Comparison of ENCODE assay signal across 23 cellular contexts in the genomic region with DNA sequence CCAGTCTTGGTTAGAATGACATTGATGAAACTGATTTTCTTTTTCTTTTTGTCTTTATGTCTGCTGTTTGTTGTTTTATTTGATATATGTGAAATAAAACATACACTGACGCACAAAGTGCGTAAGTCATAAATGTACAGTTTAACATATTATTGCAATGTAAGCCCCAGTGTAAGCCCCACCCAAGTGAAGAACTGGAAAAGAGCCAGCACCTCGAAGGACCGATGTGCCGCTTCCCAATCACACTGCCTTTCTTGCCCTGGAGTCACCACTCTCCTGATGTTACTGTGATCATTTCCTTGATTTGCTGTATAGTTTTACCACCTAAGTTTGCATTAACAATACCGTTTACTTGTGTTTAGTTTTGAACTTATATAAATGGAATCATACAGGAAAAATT.
"Had no signal": no experiment of that assay in that cellular context is flagged by ENCODE, and none has a peak within 500 bp of the region (broad histone marks: within the 10 kb centered on the region; RNA-seq: fewer than 3 reads in every experiment).

No MANE protein-coding gene starts in this region.

- H3K27ac ChIP-seq: epithelial cell of prostate, gastrocnemius medialis, left lung, neutrophil, testis, tibial artery, upper lobe of left lung had no signal

- H3K4me3 ChIP-seq: gastrocnemius medialis, left lung, pancreas, testis, tibial artery, upper lobe of left lung had no signal

- DNase-seq: effector CD8-positive, alpha-beta T cell; endodermal cell; foreskin fibroblast; gastrocnemius medialis; head of caudate nucleus; kidney; left lung; mesenchymal stem cell; naive thymus-derived CD4-positive, alpha-beta T cell; pancreas; stimulated activated CD4-positive, alpha-beta T cell treated with anti-CD3 and anti-CD28 coated beads, Interleukin-4, amount 100 ng/mL, for 4 hours; stimulated activated naive CD8-positive, alpha-beta T cell treated with anti-CD3 and anti-CD28 coated beads, Interleukin-15, Interleukin-2, amounts not matched to agents 100 U/mL and 50 U/mL, for 24 hours; substantia nigra; testis; tibial artery; upper lobe of left lung had no signal

- H3K4me1 ChIP-seq: gastrocnemius medialis, left lung, upper lobe of left lung had no signal

- H3K27me3 Mint-ChIP-seq: dendritic cell treated with granulocyte-macrophage colony-stimulating factor and Interleukin-4, amounts not matched to agents 40 ng/mL and 50 ng/mL, for 4 days had no signal

- H3K4me3 Mint-ChIP-seq: dendritic cell treated with granulocyte-macrophage colony-stimulating factor and Interleukin-4, amounts not matched to agents 40 ng/mL and 50 ng/mL, for 4 days; endodermal cell; mesothelial cell of epicardium; naive thymus-derived CD4-positive, alpha-beta T cell; stimulated activated memory B cell treated with anti-CD40 and anti-IgM and Interleukin-4, amounts not matched to agents 10 μg/mL and 1 μg/mL and 100 μg/mL, for 72 hours had no signal

- H3K36me3 Mint-ChIP-seq: mesothelial cell of epicardium; stimulated activated memory B cell treated with anti-CD40 and anti-IgM and Interleukin-4, amounts not matched to agents 10 μg/mL and 1 μg/mL and 100 μg/mL, for 72 hours had no signal

- H3K27me3 ChIP-seq: gastrocnemius medialis, left lung, neutrophil, pancreas, testis, tibial artery, upper lobe of left lung had no signal

- H3K9me3 ChIP-seq: gastrocnemius medialis, left lung, neutrophil, pancreas, testis, tibial artery, upper lobe of left lung had no signal

- H3K36me3 ChIP-seq: gastrocnemius medialis, left lung, neutrophil, pancreas, tibial artery, upper lobe of left lung had no signal

- H3K4me1 Mint-ChIP-seq: endodermal cell; stimulated activated memory B cell treated with anti-CD40 and anti-IgM and Interleukin-4, amounts not matched to agents 10 μg/mL and 1 μg/mL and 100 μg/mL, for 72 hours had no signal

- H3K27ac Mint-ChIP-seq: dendritic cell treated with granulocyte-macrophage colony-stimulating factor and Interleukin-4, amounts not matched to agents 40 ng/mL and 50 ng/mL, for 4 days; endodermal cell; mesothelial cell of epicardium; naive thymus-derived CD4-positive, alpha-beta T cell; stimulated activated memory B cell treated with anti-CD40 and anti-IgM and Interleukin-4, amounts not matched to agents 10 μg/mL and 1 μg/mL and 100 μg/mL, for 72 hours had no signal

- ATAC-seq: esophagus mucosa; gastrocnemius medialis; left lung; naive thymus-derived CD4-positive, alpha-beta T cell; sciatic nerve; stimulated activated memory B cell treated with anti-CD40 and anti-IgM and Interleukin-4, amounts not matched to agents 10 μg/mL and 1 μg/mL and 100 μg/mL, for 72 hours; stimulated activated naive CD8-positive, alpha-beta T cell treated with anti-CD3 and anti-CD28 coated beads, Interleukin-15, Interleukin-2, amounts not matched to agents 100 U/mL and 50 U/mL, for 24 hours had no signal

- H3K9me3 Mint-ChIP-seq: endodermal cell; stimulated activated memory B cell treated with anti-CD40 and anti-IgM and Interleukin-4, amounts not matched to agents 10 μg/mL and 1 μg/mL and 100 μg/mL, for 72 hours had no signal
